8 cellular contexts compared by ENCODE assay signal in the genomic region with DNA sequence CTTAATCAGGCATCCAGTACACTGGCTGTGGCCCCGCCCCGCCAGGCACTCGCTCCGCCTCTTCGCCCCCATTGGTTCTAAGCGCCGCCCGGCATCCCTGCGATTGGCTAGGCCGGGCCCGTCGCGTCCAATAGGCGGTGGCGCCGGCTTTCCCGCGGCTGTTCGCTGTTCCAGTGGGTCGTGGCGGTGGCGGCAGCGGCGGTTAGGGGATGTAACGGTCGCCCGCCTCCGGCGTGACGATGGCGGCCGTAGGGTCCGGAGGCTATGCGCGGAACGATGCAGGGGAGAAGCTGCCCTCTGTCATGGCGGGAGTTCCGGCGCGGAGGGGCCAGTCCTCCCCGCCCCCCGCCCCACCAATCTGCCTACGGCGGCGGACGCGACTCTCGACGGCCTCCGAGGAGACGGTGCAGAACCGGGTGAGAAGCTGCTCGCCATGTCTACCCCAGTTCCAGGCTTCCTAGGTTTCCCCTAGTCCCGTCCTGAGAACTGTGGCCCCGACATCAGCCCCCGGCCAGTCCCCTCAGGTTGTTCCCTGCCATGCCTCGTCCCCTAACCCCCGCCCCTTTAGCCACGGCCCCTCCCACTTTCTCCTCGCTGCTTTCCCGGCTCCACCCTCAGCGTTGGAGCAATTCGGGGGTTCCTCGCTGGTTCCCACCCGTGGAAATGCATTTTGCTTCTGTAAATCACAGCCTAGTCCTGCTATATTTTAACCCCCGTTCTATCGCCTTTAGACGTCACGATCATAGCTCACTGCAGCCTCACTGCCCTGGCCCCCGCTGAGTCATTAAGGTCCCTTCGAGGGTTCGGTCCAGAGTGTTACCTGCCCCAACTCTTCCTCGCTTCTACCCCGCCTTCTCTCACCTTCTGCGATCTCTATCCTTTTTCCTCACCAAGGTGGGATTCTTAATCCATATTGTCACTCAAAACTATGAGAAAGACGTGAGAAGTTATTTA. TPM values are rescaled to one million over a fixed set of nuclear protein-coding genes. Genes with fewer than 3 reads are reported as not detected.
A peak's percentile ranks its signal among the peaks of the same experiment; 100 is the strongest.
DNase-seq lines count a peak whose midpoint lies in the region; FAIRE-seq and TF ChIP-seq lines count a peak whose summit lies in the region.

A gene (plus strand): TSS at position 165 of the 954 bp plus-strand sequence. CDS start 75 bp downstream, at position 240.

- H3K4me3 ChIP-seq in SJCRH30 (peak within 1 kb of the TSS; percentile 85), thymus (ENCODE audit: low read length) (peak within 1 kb of the TSS; percentile 81)

- no peaks in the 10 kb centered on the region for H3K9me3 ChIP-seq in SJCRH30 (replicated peaks)
- H3K9me3 ChIP-seq in thymus (ENCODE audit: control insufficient read depth) = no peaks in the 10 kb centered on the region

- 1% methylated on average over 76 of the region's 76 CpGs for WGBS in thymus

- no peaks in the 10 kb centered on the region for H3K27me3 ChIP-seq in SJCRH30
- no peaks in the 10 kb centered on the region for H3K27me3 ChIP-seq in thymus (ENCODE audit: control insufficient read depth, insufficient read depth)

- CTCF ChIA-PET in HEK293T (lab: Yijun Ruan, JAX) = interaction anchor here (0.8 kb wide), 1 partner anchor 124 kb away, joined by 3 read pairs; no protein-coding TSS in a partner anchor

- FAIRE-seq in frontal cortex (lab: Jason Lieb, UNC) = no peak

- H3K4me1 ChIP-seq in SJCRH30 (no peaks in the 10 kb centered on the region; the same call in 1 of the 2 replicates), thymus (ENCODE audit: control insufficient read depth, insufficient read depth, low read length) (peaks cover 10% of the 10 kb centered on the region)

- H3K27ac ChIP-seq in SJCRH30 (peak within 1 kb of the TSS; percentile 85), thymus (ENCODE audit: low read depth) (peak within 1 kb of the TSS; percentile 100)

- POLR2A ChIA-PET in HEK293T (lab: Yijun Ruan, JAX) = interaction anchor here (0.7 to 1.7 kb wide), 11 partner anchors 11 to 307 kb away, joined by 3 to 9 read pairs (median 4); a partner anchor contains a TSS

- H3K36me3 ChIP-seq in SJCRH30 = peaks cover 22% of the 10 kb centered on the region
- peaks cover 11% of the 10 kb centered on the region for H3K36me3 ChIP-seq in thymus (ENCODE audit: control insufficient read depth, insufficient read depth)

- DNase-seq in GF-D8 (lab: John Stamatoyannopoulos, UW) (peak; percentile 87), HEK293T (ENCODE audit: extremely low spot score) (peak; percentile 93), MV-4-11 (lab: John Stamatoyannopoulos, UW) (peak; percentile 97), SJCRH30 (peak; percentile 96 to 97), activated gamma-delta T cell treated with Interleukin-2 at 50 U/mL for 16 hours (peak; percentile 90), frontal cortex (ENCODE audit: low spot score in 2 of 2) (peak; percentile 95 to 98), occipital lobe (lab: John Stamatoyannopoulos, UW) (peak; percentile 95)

TF ChIP-seq in HEK293T, 16 proteins besides CTCF, POLR2A, EP300 and RAD21:
- TF ChIP-seq FOXM1 (IDR thresholded peaks at IDR 0.05; ENCODE audit: borderline replicate concordance) (0 out of 2 replicates have a peak, but pooled peaks have one; percentile 19), HDGF (IDR thresholded peaks at IDR 0.05; ENCODE audit: borderline replicate concordance) (no peak), L3MBTL2 (conservative IDR thresholded peaks at IDR 0.05) (peak; percentile 94)

RNA-seq across cellular contexts. Expression of the gene that starts here (rescaled TPM):
- total RNA-seq in SJCRH30 (2014; rRNA removed; shearing (Covaris generic)) = 19.8 and 23.5 TPM in 2 replicates
- total RNA-seq in frontal cortex = 0.82 TPM
- total RNA-seq in occipital lobe = 0.78 TPM
- 2.4 TPM for polyA plus RNA-seq in thymus

Comparison
In these comparisons a context has a peak if more than half of its experiments do, and no peak if none do; other contexts are left out.
1. Peak in every context shown above with its lines: DNase-seq, H3K4me3 ChIP-seq and H3K27ac ChIP-seq.
2. RNA of the gene that starts here (total RNA-seq): 19.8 to 23.5 TPM in SJCRH30; 0.82 TPM in frontal cortex (single experiment) and 0.78 TPM in occipital lobe (single experiment); every median in the first group is over 10 times any median in the second.
3. Peak in DNase-seq in frontal cortex; RNA of the gene not detected or under 1 TPM.
4. Peak in DNase-seq in occipital lobe; RNA of the gene not detected or under 1 TPM.